ENCODE assay signal across 17 cellular contexts in genomic region chr2:140376686-140377085, GRCh38.
"Had no signal": no experiment of that assay in that cellular context is flagged by ENCODE, and none has a peak within 500 bp of the region (broad histone marks: within the 10 kb centered on the region; RNA-seq: fewer than 3 reads in every experiment).

No MANE protein-coding gene starts in this region.

- H3K9me3 ChIP-seq: prostate gland, upper lobe of left lung had no signal

- H3K9me3 Mint-ChIP-seq: activated B cell treated with CpG ODN at 0.5 μM for 24 hours; activated CD4-positive, alpha-beta T cell treated with anti-CD3 and anti-CD28 coated beads, Interleukin-2, amount 10 ng/mL, durations not matched to agents 24 days and 14 days; memory B cell; stimulated activated naive CD8-positive, alpha-beta T cell treated with anti-CD3 and anti-CD28 coated beads, Interleukin-15, amount 100 ng/mL, for 72 hours had no signal

- DNase-seq: activated B cell treated with CpG ODN at 0.5 μM for 24 hours; activated CD4-positive, alpha-beta T cell treated with anti-CD3 and anti-CD28 coated beads, Interleukin-2, amount 10 ng/mL, durations not matched to agents 24 days and 14 days; activated CD8-positive, alpha-beta memory T cell treated with anti-CD3 and anti-CD28 coated beads for 24 hours; activated naive CD8-positive, alpha-beta T cell treated with anti-CD3 and anti-CD28 coated beads for 36 hours; anterior cingulate cortex; dorsolateral prefrontal cortex; kidney glomerular epithelial cell; left ventricle myocardium superior; natural killer cell; nucleus accumbens; spleen; stimulated activated naive CD8-positive, alpha-beta T cell treated with anti-CD3 and anti-CD28 coated beads, Interleukin-15, amount 100 ng/mL, for 72 hours; T-helper 2 cell; upper lobe of left lung had no signal

- ATAC-seq: left ventricle myocardium superior; natural killer cell; right cardiac atrium; stimulated activated naive CD8-positive, alpha-beta T cell treated with anti-CD3 and anti-CD28 coated beads, Interleukin-15, amount 100 ng/mL, for 72 hours had no signal

- H3K27ac ChIP-seq: dorsolateral prefrontal cortex, prostate gland, spleen, upper lobe of left lung had no signal

- H3K36me3 Mint-ChIP-seq: activated naive CD8-positive, alpha-beta T cell treated with anti-CD3 and anti-CD28 coated beads for 36 hours; memory B cell; natural killer cell had no signal

- H3K27me3 ChIP-seq: dorsolateral prefrontal cortex, spleen, upper lobe of left lung had no signal

- H3K36me3 ChIP-seq: prostate gland, spleen, upper lobe of left lung had no signal

- H3K27me3 Mint-ChIP-seq: activated B cell treated with CpG ODN at 0.5 μM for 24 hours; activated CD4-positive, alpha-beta T cell treated with anti-CD3 and anti-CD28 coated beads, Interleukin-2, amount 10 ng/mL, durations not matched to agents 24 days and 14 days; activated naive CD8-positive, alpha-beta T cell treated with anti-CD3 and anti-CD28 coated beads for 36 hours; memory B cell; stimulated activated naive CD8-positive, alpha-beta T cell treated with anti-CD3 and anti-CD28 coated beads, Interleukin-15, amount 100 ng/mL, for 72 hours had no signal

- H3K4me3 ChIP-seq: dorsolateral prefrontal cortex, prostate gland, spleen, upper lobe of left lung had no signal

- H3K27ac Mint-ChIP-seq: activated B cell treated with CpG ODN at 0.5 μM for 24 hours; activated CD4-positive, alpha-beta T cell treated with anti-CD3 and anti-CD28 coated beads, Interleukin-2, amount 10 ng/mL, durations not matched to agents 24 days and 14 days; activated naive CD8-positive, alpha-beta T cell treated with anti-CD3 and anti-CD28 coated beads for 36 hours; memory B cell; natural killer cell; stimulated activated naive CD8-positive, alpha-beta T cell treated with anti-CD3 and anti-CD28 coated beads, Interleukin-15, amount 100 ng/mL, for 72 hours had no signal

- H3K4me3 Mint-ChIP-seq: activated B cell treated with CpG ODN at 0.5 μM for 24 hours; activated CD4-positive, alpha-beta T cell treated with anti-CD3 and anti-CD28 coated beads, Interleukin-2, amount 10 ng/mL, durations not matched to agents 24 days and 14 days; activated naive CD8-positive, alpha-beta T cell treated with anti-CD3 and anti-CD28 coated beads for 36 hours; memory B cell; natural killer cell; stimulated activated naive CD8-positive, alpha-beta T cell treated with anti-CD3 and anti-CD28 coated beads, Interleukin-15, amount 100 ng/mL, for 72 hours had no signal

- H3K4me1 Mint-ChIP-seq: activated B cell treated with CpG ODN at 0.5 μM for 24 hours; activated CD4-positive, alpha-beta T cell treated with anti-CD3 and anti-CD28 coated beads, Interleukin-2, amount 10 ng/mL, durations not matched to agents 24 days and 14 days; activated naive CD8-positive, alpha-beta T cell treated with anti-CD3 and anti-CD28 coated beads for 36 hours; memory B cell; natural killer cell; stimulated activated naive CD8-positive, alpha-beta T cell treated with anti-CD3 and anti-CD28 coated beads, Interleukin-15, amount 100 ng/mL, for 72 hours had no signal

- H3K4me1 ChIP-seq: prostate gland, spleen, upper lobe of left lung had no signal
